In genomic region chr6:143059616-143060353, GRCh38 we compare ENCODE assay signal across 8 cellular contexts. TPM values are rescaled to one million over a fixed set of nuclear protein-coding genes. Genes with fewer than 3 reads are reported as not detected.
A peak's percentile ranks its signal among the peaks of the same experiment; 100 is the strongest.
DNase-seq lines count a peak whose midpoint lies in the region; ATAC-seq, FAIRE-seq and TF ChIP-seq lines count a peak whose summit lies in the region.

No MANE protein-coding gene starts in this region.

- H3K4me1 Mint-ChIP-seq in T-helper 17 cell = peaks cover 23% of the 10 kb centered on the region
- peaks cover 14 to 15% of the 10 kb centered on the region in 2 donors for H3K4me1 Mint-ChIP-seq in effector memory CD8-positive, alpha-beta T cell (ENCODE audit: low read depth in 2 of 2)

- no peak for TF ChIP-seq CTCF in tibial artery (IDR thresholded peaks at IDR 0.05)

- H3K9me3 Mint-ChIP-seq in effector memory CD8-positive, alpha-beta T cell = no peaks in the 10 kb centered on the region

- no peak for TF ChIP-seq POLR2A in GM12892 (IDR thresholded peaks at IDR 0.05; ENCODE audit: low read depth, low read length)

- no peaks in the 10 kb centered on the region for H3K27me3 ChIP-seq in mononuclear cell (ENCODE audit: insufficient read depth, low read length)
- no peaks in the 10 kb centered on the region for H3K27me3 ChIP-seq in tibial artery

- H3K27ac ChIP-seq in tibial artery = peak overlapping the region; percentile 98 to 99

- intact Hi-C loops in tibial artery (cut with DNase I; ENCODE audit: low total_unique reads) = loop anchor here (2.0 to 10.0 kb wide), 2 partner anchors 113 to 785 kb away; partner anchors contain the start of gene LTV1

- H3K27me3 Mint-ChIP-seq in T-helper 17 cell = no peaks in the 10 kb centered on the region
- H3K27me3 Mint-ChIP-seq in effector memory CD8-positive, alpha-beta T cell = no peaks in the 10 kb centered on the region

- peaks cover 11% of the 10 kb centered on the region for H3K4me1 ChIP-seq in mononuclear cell (ENCODE audit: insufficient read depth, low read length)
- H3K4me1 ChIP-seq in tibial artery = peaks cover 0 to 19% (median 14%) of the 10 kb centered on the region in 4 donors

- DNase-seq in GF-D8 (lab: John Stamatoyannopoulos, UW) (peak; percentile 76), HS-5 (ENCODE audit: low read depth) (peak; percentile 83), T-helper 17 cell (no peak), tibial artery (no peak), GM12892 (ENCODE audit: insufficient read length) (no peak)
- no peak for DNase-seq in effector memory CD8-positive, alpha-beta T cell

- H3K9me3 ChIP-seq in T-helper 17 cell (ENCODE audit: control insufficient read depth, low read length, poor library complexity, severe bottlenecking) (no peaks in the 10 kb centered on the region), mononuclear cell (ENCODE audit: low read depth, low read length) (no peaks in the 10 kb centered on the region), tibial artery (no peaks in the 10 kb centered on the region)

- H3K36me3 Mint-ChIP-seq in T-helper 17 cell (ENCODE audit: low read depth) = peaks cover 2% of the 10 kb centered on the region
- peaks cover 20% of the 10 kb centered on the region for H3K36me3 Mint-ChIP-seq in effector memory CD8-positive, alpha-beta T cell (ENCODE audit: insufficient read depth)

- ATAC-seq in T-helper 17 cell (peak; percentile 18), GM18873 (IDR thresholded peaks at IDR 0.05; ENCODE audit: low FRiP score, unreplicated experiment) (no peak)
- ATAC-seq in effector memory CD8-positive, alpha-beta T cell (replicated peaks) = peak; percentile 25

- H3K4me3 ChIP-seq in mononuclear cell (ENCODE audit: low read length) (peak overlapping the region; percentile 66), tibial artery (peak overlapping the region; percentile 90 to 98)

- FAIRE-seq in GM12892 (lab: Jason Lieb, UNC) = no peak

- H3K27ac Mint-ChIP-seq in T-helper 17 cell = peak overlapping the region; percentile 94
- peak overlapping the region; percentile 92 to 93 for H3K27ac Mint-ChIP-seq in effector memory CD8-positive, alpha-beta T cell

- peak overlapping the region; percentile 92 for H3K4me3 Mint-ChIP-seq in T-helper 17 cell
- peak overlapping the region; percentile 92 for H3K4me3 Mint-ChIP-seq in effector memory CD8-positive, alpha-beta T cell

- no peaks in the 10 kb centered on the region for H3K36me3 ChIP-seq in tibial artery

RNA-seq across cellular contexts. Expression of gene AIG1, which starts 0.9 kb away (rescaled TPM):
- 10 to 100 TPM in 1 of 2 donors, 1 to 10 TPM in 1; 7.9 to 16.5 TPM for total RNA-seq in T-helper 17 cell
- total RNA-seq in mononuclear cell = 9.8 TPM
- polyA plus RNA-seq in GM12892 (2012; ENCODE audit: missing spikeins) = 19.7 TPM

Comparison
In these comparisons a context has a peak if more than half of its experiments do, and no peak if none do; other contexts are left out.
1. DNase-seq: peak in GF-D8 (single experiment) and HS-5 (single experiment); none in T-helper 17 cell (0 of 3), effector memory CD8-positive, alpha-beta T cell (0 of 3), tibial artery (0 of 2) and GM12892 (single experiment).